10 cellular contexts compared by ENCODE assay signal in genomic region chr17:50199211-50199633, GRCh38. TPM values are rescaled to one million over a fixed set of nuclear protein-coding genes. Genes with fewer than 3 reads are reported as not detected.
DNase-seq lines count a peak whose midpoint lies in the region; ATAC-seq and TF ChIP-seq lines count a peak whose summit lies in the region.
"Had no signal": no experiment of that assay in that cellular context is flagged by ENCODE, and none has a peak within 500 bp of the region (broad histone marks: within the 10 kb centered on the region; RNA-seq: fewer than 3 reads in every experiment).

No MANE protein-coding gene starts in this region.

- H3K4me3 ChIP-seq in colonic mucosa (peak overlapping the region; percentile 36), mucosa of descending colon (no peak overlapping the region), upper lobe of right lung (peak overlapping the region; percentile 60)

- H3K9me3 Mint-ChIP-seq in activated CD4-positive, alpha-beta T cell treated with anti-CD3 and anti-CD28 coated beads, Interleukin-2, amount 10 ng/mL, durations not matched to agents 24 days and 14 days, result no peaks in the 10 kb centered on the region

- H3K27ac ChIP-seq in colonic mucosa, result peak overlapping the region; percentile 87
- H3K27ac ChIP-seq in upper lobe of right lung, result peak overlapping the region; percentile 70
- H3K27ac ChIP-seq: SK-N-MC had no signal

- intact Hi-C loops in activated CD4-positive, alpha-beta T cell treated with anti-CD3 and anti-CD28 coated beads, Interleukin-2, amount 10 ng/mL, durations not matched to agents 24 days and 14 days (cut with micrococcal nuclease), result loop anchor here (2.0 kb wide), 1 partner anchor 18 kb away; no protein-coding TSS in a partner anchor
- intact Hi-C loops in colonic mucosa (cut with DNase I) (no loop called here), mucosa of descending colon (cut with DNase I, micrococcal nuclease) (no loop called here), upper lobe of right lung (cut with DNase I) (no loop called here)

- no peaks in the 10 kb centered on the region for H3K36me3 ChIP-seq in colonic mucosa
- no peaks in the 10 kb centered on the region for H3K36me3 ChIP-seq in mucosa of descending colon (ENCODE audit: low read depth)
- peaks cover 37% of the 10 kb centered on the region for H3K36me3 ChIP-seq in upper lobe of right lung

- peak overlapping the region; percentile 31 for H3K4me3 Mint-ChIP-seq in activated CD4-positive, alpha-beta T cell treated with anti-CD3 and anti-CD28 coated beads, Interleukin-2, amount 10 ng/mL, durations not matched to agents 24 days and 14 days

- no peak overlapping the region for H3K9ac ChIP-seq in colonic mucosa (ENCODE audit: low read depth in 2 of 2, low read length in 2 of 2)

- ATAC-seq in mucosa of descending colon (no peak), upper lobe of right lung (no peak), HG03460 (IDR thresholded peaks at IDR 0.05; ENCODE audit: unreplicated experiment) (no peak)

- H3K27me3 Mint-ChIP-seq in activated CD4-positive, alpha-beta T cell treated with anti-CD3 and anti-CD28 coated beads, Interleukin-2, amount 10 ng/mL, durations not matched to agents 24 days and 14 days, result peaks cover 49% of the 10 kb centered on the region

- DNase-seq in activated CD4-positive, alpha-beta T cell treated with anti-CD3 and anti-CD28 coated beads, Interleukin-2, amount 10 ng/mL, durations not matched to agents 24 days and 14 days, result no peak
- DNase-seq in activated CD4-positive, alpha-beta T cell treated with anti-CD3 and anti-CD28 coated beads, Interleukin-2, amount 50 U/mL, for 1 hour, result no peak
- no peak for DNase-seq in colonic mucosa
- peak in 2 of 3 donors; percentile 45 to 60 for DNase-seq in mucosa of descending colon
- DNase-seq in upper lobe of right lung, result no peak
- no peak for DNase-seq in ecto neural progenitor cell (ENCODE audit: low spot score)
- DNase-seq in NCI-H1436 (lab: John Stamatoyannopoulos, UW), result no peak

- H3K27me3 ChIP-seq in colonic mucosa (peaks cover 17% of the 10 kb centered on the region), upper lobe of right lung (peaks cover 13% of the 10 kb centered on the region)

- H3K4me1 ChIP-seq in colonic mucosa (peaks cover 3% of the 10 kb centered on the region), mucosa of descending colon (ENCODE audit: low read depth) (peaks cover 26% of the 10 kb centered on the region), upper lobe of right lung (peaks cover 18% of the 10 kb centered on the region)

- peaks cover 13% of the 10 kb centered on the region for H3K4me1 Mint-ChIP-seq in activated CD4-positive, alpha-beta T cell treated with anti-CD3 and anti-CD28 coated beads, Interleukin-2, amount 10 ng/mL, durations not matched to agents 24 days and 14 days

- H3K27ac Mint-ChIP-seq in activated CD4-positive, alpha-beta T cell treated with anti-CD3 and anti-CD28 coated beads, Interleukin-2, amount 10 ng/mL, durations not matched to agents 24 days and 14 days, result no peak overlapping the region

- no peaks in the 10 kb centered on the region for H3K9me3 ChIP-seq in colonic mucosa
- H3K9me3 ChIP-seq in mucosa of descending colon, result no peaks in the 10 kb centered on the region
- no peaks in the 10 kb centered on the region for H3K9me3 ChIP-seq in upper lobe of right lung

- no peaks in the 10 kb centered on the region for H3K36me3 Mint-ChIP-seq in activated CD4-positive, alpha-beta T cell treated with anti-CD3 and anti-CD28 coated beads, Interleukin-2, amount 10 ng/mL, durations not matched to agents 24 days and 14 days (ENCODE audit: low read depth)

- TF ChIP-seq CTCF in colonic mucosa (IDR thresholded peaks at IDR 0.05) (no peak), mucosa of descending colon (IDR thresholded peaks at IDR 0.05) (no peak), upper lobe of right lung (IDR thresholded peaks at IDR 0.05) (no peak)

RNA-seq across cellular contexts. Expression of gene COL1A1, which starts 2.2 kb away (rescaled TPM):
- total RNA-seq in activated CD4-positive, alpha-beta T cell treated with anti-CD3 and anti-CD28 coated beads, Interleukin-2, amount 10 ng/mL, durations not matched to agents 24 days and 14 days, result 1.6 and 2.0 TPM in 2 replicates
- total RNA-seq in colonic mucosa, result 100 to 1,000 TPM in 1 of 2 donors, 10 to 100 TPM in 1; 74.7 to 127 TPM
- 100 to 1,000 TPM in 2 of 3 donors, 10 to 100 TPM in 1; 53.0 to 248 (median 160) TPM for total RNA-seq in mucosa of descending colon
- 154 TPM for total RNA-seq in upper lobe of right lung

RNA-seq across cellular contexts. Expression of gene SGCA, which starts 33.4 kb away (rescaled TPM):
- 0.30 TPM in 1 of 2 replicates, not detected in the other for total RNA-seq in activated CD4-positive, alpha-beta T cell treated with anti-CD3 and anti-CD28 coated beads, Interleukin-2, amount 10 ng/mL, durations not matched to agents 24 days and 14 days
- total RNA-seq in colonic mucosa (1 to 10 TPM in 1 of 2 donors, under 1 TPM in 1; 0.89 to 5.5 TPM), mucosa of descending colon (10 to 100 TPM in 1 of 3 donors, 1 to 10 TPM in 1, under 1 TPM in 1; 0.64 to 30.7 (median 6.8) TPM), upper lobe of right lung (27.8 TPM)
- total RNA-seq: M059J had no signal

RNA-seq across cellular contexts. Expression of gene PPP1R9B, which starts 48.7 kb away (rescaled TPM):
- total RNA-seq in activated CD4-positive, alpha-beta T cell treated with anti-CD3 and anti-CD28 coated beads, Interleukin-2, amount 10 ng/mL, durations not matched to agents 24 days and 14 days, result 90.1 and 91.3 TPM in 2 replicates
- total RNA-seq in colonic mucosa (10 to 100 TPM; 36.6 to 43.2 TPM), mucosa of descending colon (10 to 100 TPM; 27.3 to 47.5 (median 33.1) TPM), upper lobe of right lung (103 TPM)

Comparison
In these comparisons a context has a peak if more than half of its experiments do, and no peak if none do; other contexts are left out.
1. DNase-seq: peak in mucosa of descending colon (2 of 3); none in activated CD4-positive, alpha-beta T cell treated with anti-CD3 and anti-CD28 coated beads, Interleukin-2, amount 10 ng/mL, durations not matched to agents 24 days and 14 days (single experiment), activated CD4-positive, alpha-beta T cell treated with anti-CD3 and anti-CD28 coated beads, Interleukin-2, amount 50 U/mL, for 1 hour (single experiment), colonic mucosa (single experiment), upper lobe of right lung (single experiment), ecto neural progenitor cell (single experiment) and NCI-H1436 (single experiment).
2. RNA of gene COL1A1, which starts 2.2 kb away (total RNA-seq): 53.0 to 248 TPM in mucosa of descending colon, 154 TPM in upper lobe of right lung (single experiment) and 74.7 to 127 TPM in colonic mucosa; 1.6 to 2.0 TPM in activated CD4-positive, alpha-beta T cell treated with anti-CD3 and anti-CD28 coated beads, Interleukin-2, amount 10 ng/mL, durations not matched to agents 24 days and 14 days; every median in the first group is over 10 times any median in the second.